Comparison of ENCODE assay signal across 23 cellular contexts in genomic region chr16:23833960-23834685, GRCh38. TPM values are rescaled to one million over a fixed set of nuclear protein-coding genes. Genes with fewer than 3 reads are reported as not detected.
DNase-seq lines count a peak whose midpoint lies in the region; TF ChIP-seq lines count a peak whose summit lies in the region.
"Had no signal": no experiment of that assay in that cellular context is flagged by ENCODE, and none has a peak within 500 bp of the region (broad histone marks: within the 10 kb centered on the region; RNA-seq: fewer than 3 reads in every experiment).

No MANE protein-coding gene starts in this region.

- H3K27ac Mint-ChIP-seq in T-helper 1 cell treated with Interleukin-12 subunit alpha and Interleukin-12 subunit beta and Interleukin-4 antibody, amounts not matched to agents 30 μg/mL and 1 μg/mL, for 36 hours, result peak overlapping the region; percentile 39
- no peak overlapping the region for H3K27ac Mint-ChIP-seq in neural progenitor cell
- H3K27ac Mint-ChIP-seq: activated B cell treated with CpG ODN at 0.5 μM for 24 hours, HFFc6, memory B cell had no signal

- peaks cover 18% of the 10 kb centered on the region for H3K9me3 Mint-ChIP-seq in T-helper 1 cell treated with Interleukin-12 subunit alpha and Interleukin-12 subunit beta and Interleukin-4 antibody, amounts not matched to agents 30 μg/mL and 1 μg/mL, for 36 hours
- peaks cover 9% of the 10 kb centered on the region for H3K9me3 Mint-ChIP-seq in neural progenitor cell

- H3K79me2 ChIP-seq in neural progenitor cell (ENCODE audit: low read depth), result no peaks in the 10 kb centered on the region

- no peaks in the 10 kb centered on the region for H3K36me3 ChIP-seq in neural progenitor cell
- H3K36me3 ChIP-seq: BE2C, gastroesophageal sphincter, uterus had no signal

- H3K4me1 ChIP-seq in neural progenitor cell, result peaks cover 19% of the 10 kb centered on the region
- H3K4me1 ChIP-seq: BE2C, psoas muscle, uterus had no signal

- no peak for TF ChIP-seq CTCF in neural progenitor cell (IDR thresholded peaks at IDR 0.05)

- H3F3A ChIP-seq in neural progenitor cell (ENCODE audit: low read depth), result no peaks in the 10 kb centered on the region

- H3K9ac ChIP-seq in neural progenitor cell, result no peak overlapping the region

- H3K36me3 Mint-ChIP-seq in T-helper 1 cell treated with Interleukin-12 subunit alpha and Interleukin-12 subunit beta and Interleukin-4 antibody, amounts not matched to agents 30 μg/mL and 1 μg/mL, for 36 hours (ENCODE audit: low read depth), result peaks cover 10% of the 10 kb centered on the region
- no peaks in the 10 kb centered on the region for H3K36me3 Mint-ChIP-seq in neural progenitor cell

- H3K4me3 ChIP-seq in neural progenitor cell, result no peak overlapping the region
- H3K4me3 ChIP-seq: gastroesophageal sphincter, uterus had no signal

- H3K27ac ChIP-seq in neural progenitor cell, result no peak overlapping the region
- H3K27ac ChIP-seq: gastroesophageal sphincter, psoas muscle, uterus had no signal

- peaks cover 14% of the 10 kb centered on the region for H4K20me1 ChIP-seq in neural progenitor cell (ENCODE audit: low read depth)

- no peak overlapping the region for H3K4me3 Mint-ChIP-seq in T-helper 1 cell treated with Interleukin-12 subunit alpha and Interleukin-12 subunit beta and Interleukin-4 antibody, amounts not matched to agents 30 μg/mL and 1 μg/mL, for 36 hours
- H3K4me3 Mint-ChIP-seq in neural progenitor cell, result peak overlapping the region; percentile 37
- H3K4me3 Mint-ChIP-seq: HFFc6 had no signal

- H3K4me2 ChIP-seq in neural progenitor cell, result no peak overlapping the region

- H3K27me3 Mint-ChIP-seq in T-helper 1 cell treated with Interleukin-12 subunit alpha and Interleukin-12 subunit beta and Interleukin-4 antibody, amounts not matched to agents 30 μg/mL and 1 μg/mL, for 36 hours (ENCODE audit: low read depth), result no peaks in the 10 kb centered on the region
- H3K27me3 Mint-ChIP-seq in neural progenitor cell (ENCODE audit: insufficient read depth, low read depth), result peaks cover 39% of the 10 kb centered on the region
- H3K27me3 Mint-ChIP-seq: activated B cell treated with CpG ODN at 0.5 μM for 24 hours, memory B cell had no signal

- H3K9me3 ChIP-seq in neural progenitor cell (ENCODE audit: low read depth), result no peaks in the 10 kb centered on the region
- H3K9me3 ChIP-seq: BE2C, uterus had no signal

- peaks cover 38% of the 10 kb centered on the region for H3K4me1 Mint-ChIP-seq in T-helper 1 cell treated with Interleukin-12 subunit alpha and Interleukin-12 subunit beta and Interleukin-4 antibody, amounts not matched to agents 30 μg/mL and 1 μg/mL, for 36 hours (ENCODE audit: low read depth)
- H3K4me1 Mint-ChIP-seq in neural progenitor cell, result peaks cover 15% of the 10 kb centered on the region

- no peak overlapping the region for H2AFZ ChIP-seq in neural progenitor cell (replicated peaks)

- H3K27me3 ChIP-seq in neural progenitor cell, result peaks cover 61% of the 10 kb centered on the region
- H3K27me3 ChIP-seq: uterus had no signal

- DNase-seq in T-helper 1 cell (no peak), neural progenitor cell (ENCODE audit: low spot score) (no peak), ureter (ENCODE audit: low spot score) (no peak), glomerular visceral epithelial cell (ENCODE audit: extremely low spot score) (no peak)
- peak; percentile 57 for DNase-seq in stimulated activated CD4-positive, alpha-beta T cell treated with anti-CD3 and anti-CD28 coated beads, Interleukin-1b, Interleukin-23, amount 100 ng/mL, for 48 hours
- DNase-seq in stimulated activated CD4-positive, alpha-beta T cell treated with anti-CD3 and anti-CD28 coated beads, Interleukin-2, amount 100 ng/mL, for 24 hours, result no peak
- peak; percentile 26 for DNase-seq in activated naive CD4-positive, alpha-beta T cell treated with anti-CD3 and anti-CD28 coated beads, Interleukin-2, amount 50 U/mL, for 16 hours
- DNase-seq: 8988T, activated B cell treated with CpG ODN at 0.5 μM for 24 hours, BE2C, DMS53, HFFc6, kidney glomerular epithelial cell, NCI-H1048, NCI-H2029, NCI-H345, PC-3, psoas muscle, SIG-M5, uterus had no signal

RNA-seq across cellular contexts. Expression of gene PRKCB, which starts 1.7 kb away (rescaled TPM):
- 5.0 and 9.5 TPM in 2 replicates for total RNA-seq in neural progenitor cell (ENCODE audit: low replicate concordance)
- total RNA-seq in ureter, result 14.3 TPM
- total RNA-seq: HFFc6, PC-3 had no signal

Comparison
In these comparisons a context has a peak if more than half of its experiments do, and no peak if none do; other contexts are left out.
1. DNase-seq: peak in stimulated activated CD4-positive, alpha-beta T cell treated with anti-CD3 and anti-CD28 coated beads, Interleukin-1b, Interleukin-23, amount 100 ng/mL, for 48 hours (single experiment) and activated naive CD4-positive, alpha-beta T cell treated with anti-CD3 and anti-CD28 coated beads, Interleukin-2, amount 50 U/mL, for 16 hours (single experiment); none in T-helper 1 cell (0 of 5), stimulated activated CD4-positive, alpha-beta T cell treated with anti-CD3 and anti-CD28 coated beads, Interleukin-2, amount 100 ng/mL, for 24 hours (0 of 2), neural progenitor cell (single experiment), ureter (single experiment) and glomerular visceral epithelial cell (single experiment).